ENCODE assay signal across 1 cellular context in genomic region chr1:113913887-113914664, GRCh38.
TF ChIP-seq lines count a peak whose summit lies in the region.

No MANE protein-coding gene starts in this region.

TF ChIP-seq in K562, 482 proteins besides CTCF, POLR2A, EP300 and RAD21 (continued from another document and continues in another):
- TF ChIP-seq ZNF277 (CRISPR knock-in tag; IDR thresholded peaks at IDR 0.05; ENCODE audit: borderline replicate concordance) = no peak
- TF ChIP-seq ZNF232 (CRISPR knock-in tag; IDR thresholded peaks at IDR 0.05) = no peak
- TF ChIP-seq RBM17 (IDR thresholded peaks at IDR 0.05; ENCODE audit: borderline replicate concordance, low read depth, low read length) = no peak
- no peak for TF ChIP-seq RBM25 (IDR thresholded peaks at IDR 0.05; ENCODE audit: low read depth, low read length, severe bottlenecking)
- 0 out of 2 replicates have a peak, but pooled peaks have one; percentile 35 for TF ChIP-seq SUPT5H (IDR thresholded peaks at IDR 0.05)
- no peak for TF ChIP-seq EZH2 (IDR thresholded peaks at IDR 0.05; ENCODE audit: borderline replicate concordance, low read depth, low read length)
- no peak for TF ChIP-seq ARID2 (IDR thresholded peaks at IDR 0.05)
- TF ChIP-seq DDX20 (tag; IDR thresholded peaks at IDR 0.05; ENCODE audit: low read depth) = peak; percentile 62; the same call in 1 of the 2 replicates
- TF ChIP-seq ZSCAN29 (IDR thresholded peaks at IDR 0.05) = no peak
- TF ChIP-seq GMEB1 (CRISPR knock-in tag; IDR thresholded peaks at IDR 0.05) = no peak
- no peak for TF ChIP-seq ZNF830 (CRISPR knock-in tag; IDR thresholded peaks at IDR 0.05)
- TF ChIP-seq TAF9B (IDR thresholded peaks at IDR 0.05; ENCODE audit: partially characterized antibody) = peak; percentile 69
- TF ChIP-seq KAT7 (CRISPR knock-in tag; IDR thresholded peaks at IDR 0.05; ENCODE audit: borderline replicate concordance) = no peak
- TF ChIP-seq MTA2 (IDR thresholded peaks at IDR 0.05; ENCODE audit: low read depth) = peak; percentile 99
- TF ChIP-seq SP2 (IDR thresholded peaks at IDR 0.05; ENCODE audit: extremely low read depth, low read depth, low read length, poor library complexity, severe bottlenecking) = no peak
- peak; percentile 94 for TF ChIP-seq BCOR (IDR thresholded peaks at IDR 0.05)
- TF ChIP-seq ZBTB1 (CRISPR knock-in tag; IDR thresholded peaks at IDR 0.05; ENCODE audit: borderline replicate concordance, low read depth) = no peak
- peak; percentile 21 for TF ChIP-seq ZFP36 (IDR thresholded peaks at IDR 0.05; ENCODE audit: low read depth, low read length, partially characterized antibody)
- TF ChIP-seq MTF1 (CRISPR knock-in tag; IDR thresholded peaks at IDR 0.05; ENCODE audit: borderline replicate concordance) = no peak
- peak; percentile 96 to 98 for TF ChIP-seq KDM1A (IDR thresholded peaks at IDR 0.05)
- TF ChIP-seq IFI16 (CRISPR knock-in tag; IDR thresholded peaks at IDR 0.05) = no peak
- TF ChIP-seq LARP7 (IDR thresholded peaks at IDR 0.05) = no peak
- no peak for TF ChIP-seq CBX8 (IDR thresholded peaks at IDR 0.05; ENCODE audit: borderline replicate concordance, extremely low read depth, low read depth, low read length, poor library complexity, severe bottlenecking)
- peak; percentile 53; the same call in 1 of the 2 replicates for TF ChIP-seq E2F1 (CRISPR knock-in tag; IDR thresholded peaks at IDR 0.05)
- TF ChIP-seq ZBTB2 (IDR thresholded peaks at IDR 0.05) = peak; percentile 90
- no peak for TF ChIP-seq ERF (CRISPR knock-in tag; IDR thresholded peaks at IDR 0.05)
- no peak for TF ChIP-seq SAFB2 (IDR thresholded peaks at IDR 0.05; ENCODE audit: borderline replicate concordance, low read depth, low read length, severe bottlenecking)
- TF ChIP-seq ARNT (IDR thresholded peaks at IDR 0.05) = peak; percentile 93 to 97
- TF ChIP-seq RBM22 (IDR thresholded peaks at IDR 0.05; ENCODE audit: low read depth, low read length, poor library complexity, severe bottlenecking) = no peak
- TF ChIP-seq, protein P1, sequence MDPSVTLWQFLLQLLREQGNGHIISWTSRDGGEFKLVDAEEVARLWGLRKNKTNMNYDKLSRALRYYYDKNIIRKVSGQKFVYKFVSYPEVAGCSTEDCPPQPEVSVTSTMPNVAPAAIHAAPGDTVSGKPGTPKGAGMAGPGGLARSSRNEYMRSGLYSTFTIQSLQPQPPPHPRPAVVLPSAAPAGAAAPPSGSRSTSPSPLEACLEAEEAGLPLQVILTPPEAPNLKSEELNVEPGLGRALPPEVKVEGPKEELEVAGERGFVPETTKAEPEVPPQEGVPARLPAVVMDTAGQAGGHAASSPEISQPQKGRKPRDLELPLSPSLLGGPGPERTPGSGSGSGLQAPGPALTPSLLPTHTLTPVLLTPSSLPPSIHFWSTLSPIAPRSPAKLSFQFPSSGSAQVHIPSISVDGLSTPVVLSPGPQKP (CRISPR knock-in tag; IDR thresholded peaks at IDR 0.05) = no peak
- TF ChIP-seq FUS (optimal IDR thresholded peaks at IDR 0.05; ENCODE audit: low read depth, low read length) = no peak
- no peak for TF ChIP-seq NFE2L1 (tag; IDR thresholded peaks at IDR 0.05; ENCODE audit: borderline replicate concordance, low read depth)
- peak; percentile 22 for TF ChIP-seq POLR2B (IDR thresholded peaks at IDR 0.05; ENCODE audit: low read depth, partially characterized antibody)
- peak; percentile 61; the same call in 1 of the 2 replicates for TF ChIP-seq NKRF (IDR thresholded peaks at IDR 0.05; ENCODE audit: borderline replicate concordance)
- TF ChIP-seq ZNF639 (CRISPR knock-in tag; conservative IDR thresholded peaks at IDR 0.05 in 1 of 2, IDR thresholded peaks at IDR 0.05 in 1 of 2) = peak in 1 of 2 experiments; percentile 94; a peak in 2 of 4 replicates
- TF ChIP-seq ZNF174 (CRISPR knock-in tag; IDR thresholded peaks at IDR 0.05) = no peak
- TF ChIP-seq HSF4 (CRISPR knock-in tag; IDR thresholded peaks at IDR 0.05; ENCODE audit: borderline replicate concordance) = no peak
- no peak for TF ChIP-seq PRMT5 (CRISPR knock-in tag; IDR thresholded peaks at IDR 0.05)
- TF ChIP-seq ZBTB33 (CRISPR knock-in tag; IDR thresholded peaks at IDR 0.05) = peak; percentile 79
- TF ChIP-seq TBL1XR1 (IDR thresholded peaks at IDR 0.05; ENCODE audit: low read length in 2 of 2) = peak; percentile 99
- TF ChIP-seq HNRNPLL (IDR thresholded peaks at IDR 0.05; ENCODE audit: low read depth, low read length, poor library complexity, severe bottlenecking) = no peak
- no peak for TF ChIP-seq RBM34 (IDR thresholded peaks at IDR 0.05; ENCODE audit: borderline replicate concordance, insufficient read depth, low read length)
- peak; percentile 88 for TF ChIP-seq ZNF316 (IDR thresholded peaks at IDR 0.05)
- TF ChIP-seq ZBED1 (IDR thresholded peaks at IDR 0.05) = peak; percentile 87; the same call in 1 of the 2 replicates
- TF ChIP-seq POLR2G (IDR thresholded peaks at IDR 0.05; ENCODE audit: low read depth, low read length) = no peak
- TF ChIP-seq IRF2 (CRISPR knock-in tag; IDR thresholded peaks at IDR 0.05) = no peak
- TF ChIP-seq HEY1 (CRISPR knock-in tag; IDR thresholded peaks at IDR 0.05; ENCODE audit: borderline replicate concordance) = no peak
- peak; percentile 45; the same call in 1 of the 2 replicates for TF ChIP-seq RAD51 (IDR thresholded peaks at IDR 0.05; ENCODE audit: borderline replicate concordance, low read depth)
- TF ChIP-seq RNF2 (IDR thresholded peaks at IDR 0.05) = peak; percentile 93
- TF ChIP-seq KHSRP (IDR thresholded peaks at IDR 0.05) = peak; percentile 88
- TF ChIP-seq ZNF24 (IDR thresholded peaks at IDR 0.05) = peak; percentile 66; the same call in 1 of the 2 replicates
- TF ChIP-seq, protein P2, sequence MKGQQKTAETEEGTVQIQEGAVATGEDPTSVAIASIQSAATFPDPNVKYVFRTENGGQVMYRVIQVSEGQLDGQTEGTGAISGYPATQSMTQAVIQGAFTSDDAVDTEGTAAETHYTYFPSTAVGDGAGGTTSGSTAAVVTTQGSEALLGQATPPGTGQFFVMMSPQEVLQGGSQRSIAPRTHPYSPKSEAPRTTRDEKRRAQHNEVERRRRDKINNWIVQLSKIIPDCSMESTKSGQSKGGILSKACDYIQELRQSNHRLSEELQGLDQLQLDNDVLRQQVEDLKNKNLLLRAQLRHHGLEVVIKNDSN (CRISPR knock-in tag; IDR thresholded peaks at IDR 0.05) = no peak
- TF ChIP-seq XRCC4 (IDR thresholded peaks at IDR 0.05; ENCODE audit: extremely low read depth, insufficient read depth, insufficient read length) = no peak
- no peak for TF ChIP-seq NR4A1 (CRISPR knock-in tag; IDR thresholded peaks at IDR 0.05)
- peak; percentile 79 for TF ChIP-seq NR4A1 (tag; IDR thresholded peaks at IDR 0.05)
- TF ChIP-seq BRD9 (IDR thresholded peaks at IDR 0.05; ENCODE audit: low read depth, partially characterized antibody) = no peak
- no peak for TF ChIP-seq SETDB1 (IDR thresholded peaks at IDR 0.05; ENCODE audit: low read length)
- TF ChIP-seq SMAD4 (CRISPR knock-in tag; conservative IDR thresholded peaks at IDR 0.05) = peak; percentile 99
- no peak for TF ChIP-seq ZFP30 (CRISPR knock-in tag; IDR thresholded peaks at IDR 0.05; ENCODE audit: borderline replicate concordance)
- TF ChIP-seq, protein P3, sequence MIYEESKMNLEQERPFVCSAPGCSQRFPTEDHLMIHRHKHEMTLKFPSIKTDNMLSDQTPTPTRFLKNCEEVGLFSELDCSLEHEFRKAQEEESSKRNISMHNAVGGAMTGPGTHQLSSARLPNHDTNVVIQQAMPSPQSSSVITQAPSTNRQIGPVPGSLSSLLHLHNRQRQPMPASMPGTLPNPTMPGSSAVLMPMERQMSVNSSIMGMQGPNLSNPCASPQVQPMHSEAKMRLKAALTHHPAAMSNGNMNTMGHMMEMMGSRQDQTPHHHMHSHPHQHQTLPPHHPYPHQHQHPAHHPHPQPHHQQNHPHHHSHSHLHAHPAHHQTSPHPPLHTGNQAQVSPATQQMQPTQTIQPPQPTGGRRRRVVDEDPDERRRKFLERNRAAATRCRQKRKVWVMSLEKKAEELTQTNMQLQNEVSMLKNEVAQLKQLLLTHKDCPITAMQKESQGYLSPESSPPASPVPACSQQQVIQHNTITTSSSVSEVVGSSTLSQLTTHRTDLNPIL (CRISPR knock-in tag; IDR thresholded peaks at IDR 0.05) = no peak
